8 cellular contexts compared by ENCODE assay signal in genomic region chr2:119641562-119642258, GRCh38.
DNase-seq lines count a peak whose midpoint lies in the region; ATAC-seq and TF ChIP-seq lines count a peak whose summit lies in the region.

No MANE protein-coding gene starts in this region.

- H3K36me3 Mint-ChIP-seq in central memory CD8-positive, alpha-beta T cell (ENCODE audit: insufficient read depth) = no peaks in the 10 kb centered on the region

- peaks cover 29% of the 10 kb centered on the region for H3K27me3 Mint-ChIP-seq in central memory CD8-positive, alpha-beta T cell

- H3K4me1 Mint-ChIP-seq in central memory CD8-positive, alpha-beta T cell = no peaks in the 10 kb centered on the region

- H3K4me3 Mint-ChIP-seq in central memory CD8-positive, alpha-beta T cell = no peak overlapping the region

- ATAC-seq in GM18873 (IDR thresholded peaks at IDR 0.05; ENCODE audit: low FRiP score, unreplicated experiment) (peak; percentile 90), HG03103 (IDR thresholded peaks at IDR 0.05; ENCODE audit: low read depth, unreplicated experiment) (peak; percentile 90)
- ATAC-seq in central memory CD8-positive, alpha-beta T cell (replicated peaks; ENCODE audit: extremely low read depth, poor library complexity, severe bottlenecking) = peak; percentile 77

- H3K27ac Mint-ChIP-seq in central memory CD8-positive, alpha-beta T cell (ENCODE audit: low read depth) = no peak overlapping the region

- H3K9me3 Mint-ChIP-seq in central memory CD8-positive, alpha-beta T cell = no peaks in the 10 kb centered on the region

- peak; percentile 18 for DNase-seq in AG09319 (ENCODE audit: extremely low read depth, low read depth)
- DNase-seq in NCI-H345 (lab: John Stamatoyannopoulos, UW) = peak; percentile 82
- DNase-seq in activated CD4-positive, alpha-beta T cell treated with anti-CD3 and anti-CD28 coated beads for 1 hour = peak; percentile 60
- DNase-seq in central memory CD8-positive, alpha-beta T cell (ENCODE audit: low spot score in 2 of 2) = peak; percentile 47 to 53
- peak; percentile 49 for DNase-seq in kidney glomerular epithelial cell (lab: John Stamatoyannopoulos, UW)
- DNase-seq in stimulated activated CD4-positive, alpha-beta T cell treated with anti-CD3 and anti-CD28 coated beads, Interleukin-2, amount 100 ng/mL, for 4 hours (ENCODE audit: low read depth) = peak; percentile 61

- peak; percentile 99 for TF ChIP-seq CTCF in AG09319 (IDR thresholded peaks at IDR 0.05; ENCODE audit: low read depth, low read length)

Comparison
In these comparisons a context has a peak if more than half of its experiments do, and no peak if none do; other contexts are left out.
1. Peak in every context shown above with its lines: DNase-seq and ATAC-seq.
2. DNase-seq: peak in every context shown above with its lines; median percentile 82 in NCI-H345; 61 in stimulated activated CD4-positive, alpha-beta T cell treated with anti-CD3 and anti-CD28 coated beads, Interleukin-2, amount 100 ng/mL, for 4 hours; 60 in activated CD4-positive, alpha-beta T cell treated with anti-CD3 and anti-CD28 coated beads for 1 hour; 50 in central memory CD8-positive, alpha-beta T cell; 49 in kidney glomerular epithelial cell; 18 in AG09319.